Comparison of ENCODE assay signal across 14 cellular contexts in the genomic region with DNA sequence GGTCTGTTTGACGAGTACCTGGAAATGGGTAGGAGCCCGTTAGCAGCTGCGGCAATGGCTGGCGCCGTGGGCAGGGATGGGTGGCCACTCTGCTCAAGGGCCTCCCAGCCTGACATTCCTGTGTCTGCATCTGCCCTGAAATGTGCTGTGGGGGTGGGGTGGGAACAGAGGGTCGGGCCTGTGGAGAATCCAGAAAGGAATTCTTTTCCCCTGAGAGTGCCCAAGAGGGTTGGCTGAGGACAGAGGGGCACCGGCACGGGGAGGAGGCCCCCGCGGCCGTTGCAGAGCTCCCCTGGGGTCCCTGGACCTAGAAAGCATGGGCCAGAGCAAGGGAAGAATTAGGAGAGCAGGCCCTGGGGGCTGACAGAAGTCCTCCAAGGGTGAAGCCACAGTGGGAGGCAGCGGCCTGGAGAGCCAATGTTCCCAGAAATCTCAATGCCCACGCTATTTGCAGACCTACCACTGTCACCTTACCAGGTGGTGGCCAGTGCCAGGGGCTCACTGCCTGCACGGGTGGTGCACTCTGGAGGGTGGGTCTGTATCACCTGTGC. TPM values are rescaled to one million over a fixed set of nuclear protein-coding genes. Genes with fewer than 3 reads are reported as not detected.
DNase-seq lines count a peak whose midpoint lies in the region; ATAC-seq, FAIRE-seq and TF ChIP-seq lines count a peak whose summit lies in the region.
"Had no signal": no experiment of that assay in that cellular context is flagged by ENCODE, and none has a peak within 500 bp of the region (broad histone marks: within the 10 kb centered on the region; RNA-seq: fewer than 3 reads in every experiment).

No MANE protein-coding gene starts in this region.

- no peak overlapping the region for H2AFZ ChIP-seq in astrocyte (ENCODE audit: low read depth, low read length)

- no peaks in the 10 kb centered on the region for H3K79me2 ChIP-seq in astrocyte (ENCODE audit: insufficient read depth, low read length)

- no peak for TF ChIP-seq CTCF in CD4-positive, alpha-beta T cell (IDR thresholded peaks at IDR 0.05)
- no peak for TF ChIP-seq CTCF in astrocyte (IDR thresholded peaks at IDR 0.05; ENCODE audit: insufficient read depth, low read depth, low read length)
- TF ChIP-seq CTCF in natural killer cell (IDR thresholded peaks at IDR 0.05) = no peak
- no peak for TF ChIP-seq CTCF in ascending aorta (IDR thresholded peaks at IDR 0.05)
- TF ChIP-seq CTCF in ovary (IDR thresholded peaks at IDR 0.05) = no peak

- no peak for TF ChIP-seq EP300 in ovary (IDR thresholded peaks at IDR 0.05)

- no peaks in the 10 kb centered on the region for H4K20me1 ChIP-seq in astrocyte (ENCODE audit: insufficient read depth, low read length)

- ATAC-seq in CD4-positive, alpha-beta T cell (ENCODE audit: poor library complexity) = peak; percentile 12
- ATAC-seq in natural killer cell (no peak), GM18519 (IDR thresholded peaks at IDR 0.05; ENCODE audit: low FRiP score, unreplicated experiment) (no peak)

- no peaks in the 10 kb centered on the region for H3K36me3 ChIP-seq in H7 (replicated peaks; ENCODE audit: control insufficient read depth, insufficient read depth, low read length)
- H3K36me3 ChIP-seq in astrocyte (ENCODE audit: insufficient read depth, low read length) = no peaks in the 10 kb centered on the region
- no peaks in the 10 kb centered on the region for H3K36me3 ChIP-seq in ascending aorta
- no peaks in the 10 kb centered on the region for H3K36me3 ChIP-seq in ovary
- H3K36me3 ChIP-seq: sigmoid colon, suprapubic skin had no signal

- H3K9me3 ChIP-seq in CD4-positive, alpha-beta T cell (ENCODE audit: control insufficient read depth, low read length) = no peaks in the 10 kb centered on the region
- H3K9me3 ChIP-seq in astrocyte (ENCODE audit: insufficient read depth, low read depth, low read length) (no peaks in the 10 kb centered on the region), ascending aorta (no peaks in the 10 kb centered on the region), ovary (no peaks in the 10 kb centered on the region)
- H3K9me3 ChIP-seq: sigmoid colon, suprapubic skin had no signal

- peaks cover 23% of the 10 kb centered on the region for H3K4me1 Mint-ChIP-seq in CD4-positive, alpha-beta T cell (ENCODE audit: low read depth)
- H3K4me1 Mint-ChIP-seq in astrocyte (ENCODE audit: low read depth, unreplicated experiment) (peaks cover 4% of the 10 kb centered on the region), natural killer cell (peaks cover 12 to 16% of the 10 kb centered on the region in 2 donors)

- TF ChIP-seq POLR2A in ovary (IDR thresholded peaks at IDR 0.05) = no peak

- H3K9ac ChIP-seq in astrocyte (ENCODE audit: low read length) = no peak overlapping the region

- CTCF ChIA-PET in CD4-positive, alpha-beta T cell (lab: Charles Lee) = interaction anchor here (1.3 kb wide), 1 partner anchor 365 kb away, joined by 3 read pairs; no protein-coding TSS in a partner anchor

- no peaks in the 10 kb centered on the region for H3K9me3 Mint-ChIP-seq in CD4-positive, alpha-beta T cell
- H3K9me3 Mint-ChIP-seq in astrocyte (ENCODE audit: unreplicated experiment) (no peaks in the 10 kb centered on the region), natural killer cell (no peaks in the 10 kb centered on the region)

- H3K4me1 ChIP-seq in astrocyte (ENCODE audit: insufficient read depth, low read length) = no peaks in the 10 kb centered on the region
- peaks cover 0 to 7% of the 10 kb centered on the region in 2 donors for H3K4me1 ChIP-seq in ascending aorta
- no peaks in the 10 kb centered on the region for H3K4me1 ChIP-seq in ovary (ENCODE audit: insufficient read depth)

- H3K27ac Mint-ChIP-seq in CD4-positive, alpha-beta T cell = peak overlapping the region; percentile 53
- H3K27ac Mint-ChIP-seq in astrocyte (ENCODE audit: unreplicated experiment) (peak overlapping the region; percentile 85), natural killer cell (peak overlapping the region in 1 of 2 donors; percentile 23)

- intact Hi-C loops in CD4-positive, alpha-beta T cell (cut with DNase I, micrococcal nuclease) = loop anchor here (5.0 to 10.0 kb wide), 3 partner anchors 119 to 661 kb away; partner anchors contain the start of gene ANKMY1 (in 1 of the 2)
- intact Hi-C loops in natural killer cell (cut with micrococcal nuclease) = no loop called here
- intact Hi-C loops in ascending aorta (cut with DNase I) = loop anchor here (2.0 to 5.0 kb wide), 3 partner anchors 65 to 649 kb away; partner anchors contain the start of genes MTERF4, PPP1R7 and RNPEPL1
- intact Hi-C loops in ovary (cut with DNase I) = no loop called here

- no peak overlapping the region for H3K27ac ChIP-seq in CD4-positive, alpha-beta T cell (ENCODE audit: low read depth, low read length)
- H3K27ac ChIP-seq in astrocyte (ENCODE audit: low read depth, low read length) (no peak overlapping the region), ascending aorta (no peak overlapping the region), ovary (no peak overlapping the region)
- H3K27ac ChIP-seq: C4-2B had no signal

- no peaks in the 10 kb centered on the region for H3K27me3 Mint-ChIP-seq in CD4-positive, alpha-beta T cell
- H3K27me3 Mint-ChIP-seq in astrocyte (ENCODE audit: low read depth, unreplicated experiment) = peaks cover 18% of the 10 kb centered on the region
- H3K27me3 Mint-ChIP-seq in natural killer cell (ENCODE audit: low read depth in 2 of 2) = no peaks in the 10 kb centered on the region

- 55 to 60% (median 56%) methylated on average over 13 to 14 of the region's 14 CpGs for WGBS in ovary, 3 donors

- FAIRE-seq in astrocyte (lab: Jason Lieb, UNC) = no peak

- POLR2A ChIA-PET in CD4-positive, alpha-beta T cell (lab: Charles Lee) = interaction anchor here (0.9 to 1.2 kb wide), 3 partner anchors 9 to 138 kb away, joined by 3 to 4 read pairs (median 3); partner anchors contain the start of gene HDLBP

- H3K4me3 ChIP-seq in H7 (ENCODE audit: insufficient read depth, low read depth, low read length) (no peak overlapping the region), astrocyte (ENCODE audit: insufficient read depth, low read depth, low read length) (no peak overlapping the region), ascending aorta (no peak overlapping the region), ovary (no peak overlapping the region)
- H3K4me3 ChIP-seq: suprapubic skin had no signal

- no peaks in the 10 kb centered on the region for H3K27me3 ChIP-seq in CD4-positive, alpha-beta T cell (ENCODE audit: control insufficient read depth, insufficient read depth, low read length)
- H3K27me3 ChIP-seq in H7 (ENCODE audit: control insufficient read depth, insufficient read depth, low read length) (no peaks in the 10 kb centered on the region; the same call in 1 of the 2 replicates), astrocyte (ENCODE audit: insufficient read depth, low read length) (peaks cover 5% of the 10 kb centered on the region), ascending aorta (no peaks in the 10 kb centered on the region), ovary (no peaks in the 10 kb centered on the region)
- H3K27me3 ChIP-seq: sigmoid colon, suprapubic skin had no signal

- no peak for DNase-seq in CD4-positive, alpha-beta T cell
- peak; percentile 85 for DNase-seq in H7
- DNase-seq in astrocyte (ENCODE audit: low read depth) = no peak
- no peak for DNase-seq in natural killer cell
- no peak for DNase-seq in ascending aorta (ENCODE audit: low spot score in 2 of 2)
- no peak for DNase-seq in ovary
- DNase-seq in HUDEP-2 (lab: John Stamatoyannopoulos, UW; ENCODE audit: unreplicated experiment in 76 of 76) = no peak
- DNase-seq: GF-D8, NCI-H1417 treated with DMSO at 0.1 percent for 48 hours, NCI-H524 treated with DMSO at 0.1 percent for 48 hours, sigmoid colon had no signal

- no peak overlapping the region for H3K4me2 ChIP-seq in astrocyte (ENCODE audit: low read length)

- H3K4me3 Mint-ChIP-seq in CD4-positive, alpha-beta T cell = peak overlapping the region; percentile 88
- peak overlapping the region; percentile 62 for H3K4me3 Mint-ChIP-seq in astrocyte (ENCODE audit: unreplicated experiment)
- peak overlapping the region; percentile 53 for H3K4me3 Mint-ChIP-seq in natural killer cell

- H3K36me3 Mint-ChIP-seq in CD4-positive, alpha-beta T cell (ENCODE audit: low read depth) = no peaks in the 10 kb centered on the region
- no peaks in the 10 kb centered on the region for H3K36me3 Mint-ChIP-seq in astrocyte (ENCODE audit: low read depth, unreplicated experiment)
- H3K36me3 Mint-ChIP-seq in natural killer cell = no peaks in the 10 kb centered on the region

RNA-seq across cellular contexts. Expression of gene ANO7, which starts 27.8 kb away (rescaled TPM):
- under 1 TPM; 0.14 to 0.25 TPM for total RNA-seq in CD4-positive, alpha-beta T cell
- 2.0 and 4.0 TPM in 2 replicates for total RNA-seq in H7 (2014; rRNA removed; shearing (Covaris generic))
- total RNA-seq in astrocyte = 5.8 and 7.1 TPM in 2 replicates
- 1 to 10 TPM in 2 of 3 donors, under 1 TPM in 1; 0.97 to 1.4 (median 1.1) TPM for total RNA-seq in natural killer cell
- 0.43 TPM for total RNA-seq in ascending aorta
- 1 to 10 TPM in 6 of 7 donors, under 1 TPM in 1; 0.92 to 6.5 (median 2.2) TPM for total RNA-seq in ovary
- 1 to 10 TPM in 1 of 2 donors, under 1 TPM in 1; 0.87 to 2.0 TPM for polyA plus RNA-seq in ovary

Comparison
In these comparisons a context has a peak if more than half of its experiments do, and no peak if none do; other contexts are left out.
1. intact Hi-C loops: an anchor here in CD4-positive, alpha-beta T cell (5.0 to 10.0 kb wide) and ascending aorta (2.0 to 5.0 kb wide); none called in natural killer cell and ovary.